1 cellular context compared by ENCODE assay signal in genomic region chr1:156640842-156641706, GRCh38.
TF ChIP-seq lines count a peak whose summit lies in the region.

No MANE protein-coding gene starts in this region.

TF ChIP-seq in HCT116, 20 proteins besides CTCF, POLR2A, EP300 and RAD21:
- TF ChIP-seq EZH2 (IDR thresholded peaks at IDR 0.05) (no peak), POLR2AphosphoS5 (IDR thresholded peaks at IDR 0.05; ENCODE audit: low read depth, low read length) (peak; percentile 54; the same call in 1 of the 2 replicates), JUND (IDR thresholded peaks at IDR 0.05) (peak; percentile 17; the same call in 1 of the 2 replicates)
